In the genomic region with DNA sequence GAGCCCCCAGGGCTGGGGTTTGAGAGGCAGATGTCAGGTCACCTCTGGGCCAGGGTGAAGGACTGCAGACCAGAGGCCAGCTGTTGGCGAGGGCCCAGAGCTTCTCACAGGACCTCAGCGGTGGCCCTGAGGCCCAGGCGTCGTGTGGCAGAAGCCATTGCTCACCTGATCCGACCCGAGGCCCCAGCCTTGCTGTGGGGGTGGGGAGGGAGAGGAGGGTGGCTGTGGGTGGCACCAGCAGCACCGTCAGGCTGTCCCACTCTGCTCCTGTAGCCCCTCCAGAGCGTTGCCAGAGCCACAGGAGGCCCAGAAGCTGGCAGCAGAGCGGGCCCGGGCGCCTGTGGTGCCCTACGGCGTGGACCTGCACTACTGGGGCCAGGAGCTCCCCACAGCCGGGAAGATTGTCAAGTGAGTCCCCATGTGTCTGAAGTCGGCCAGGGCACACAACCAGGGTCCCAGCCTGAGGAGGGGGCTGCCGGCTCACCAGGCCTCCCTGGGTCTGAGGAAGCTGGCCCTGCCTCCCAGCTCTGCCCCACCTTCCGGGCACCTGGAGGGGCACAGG, we compare ENCODE assay signal across 20 cellular contexts. TPM values are rescaled to one million over a fixed set of nuclear protein-coding genes. Genes with fewer than 3 reads are reported as not detected.
"Had no signal": no experiment of that assay in that cellular context is flagged by ENCODE, and none has a peak within 500 bp of the region (broad histone marks: within the 10 kb centered on the region; RNA-seq: fewer than 3 reads in every experiment).

No MANE protein-coding gene starts in this region.

- H3K4me1 ChIP-seq: esophagus muscularis mucosa, psoas muscle, thyroid gland, uterus had no signal

- H3K4me3 Mint-ChIP-seq: activated CD4-positive, alpha-beta memory T cell treated with anti-CD3 and anti-CD28 coated beads, Interleukin-2, amount 10 ng/mL, durations not matched to agents 7 days and 5 days; activated CD4-positive, alpha-beta T cell treated with anti-CD3 and anti-CD28 coated beads for 36 hours; activated T-cell treated with anti-CD3 and anti-CD28 coated beads, Interleukin-2, amount 50 U/mL, for 24 hours; naive B cell; stimulated activated effector memory CD8-positive, alpha-beta T cell treated with anti-CD3 and anti-CD28 coated beads, Interleukin-12 subunit alpha, Interleukin-12 subunit beta, amount 100 ng/mL, for 72 hours had no signal

- H3K9me3 ChIP-seq: esophagus muscularis mucosa, psoas muscle, thyroid gland, uterus had no signal

- H3K4me1 Mint-ChIP-seq: activated CD4-positive, alpha-beta memory T cell treated with anti-CD3 and anti-CD28 coated beads, Interleukin-2, amount 10 ng/mL, durations not matched to agents 7 days and 5 days; activated CD4-positive, alpha-beta T cell treated with anti-CD3 and anti-CD28 coated beads for 36 hours had no signal

- H3K27ac Mint-ChIP-seq: activated CD4-positive, alpha-beta memory T cell treated with anti-CD3 and anti-CD28 coated beads, Interleukin-2, amount 10 ng/mL, durations not matched to agents 7 days and 5 days; activated CD4-positive, alpha-beta T cell treated with anti-CD3 and anti-CD28 coated beads for 36 hours; activated T-cell treated with anti-CD3 and anti-CD28 coated beads, Interleukin-2, amount 50 U/mL, for 24 hours; naive B cell; stimulated activated effector memory CD8-positive, alpha-beta T cell treated with anti-CD3 and anti-CD28 coated beads, Interleukin-12 subunit alpha, Interleukin-12 subunit beta, amount 100 ng/mL, for 72 hours had no signal

- H3K36me3 ChIP-seq: uterus had no signal

- H3K9me3 Mint-ChIP-seq: activated CD4-positive, alpha-beta memory T cell treated with anti-CD3 and anti-CD28 coated beads, Interleukin-2, amount 10 ng/mL, durations not matched to agents 7 days and 5 days; activated T-cell treated with anti-CD3 and anti-CD28 coated beads, Interleukin-2, amount 50 U/mL, for 24 hours; stimulated activated effector memory CD8-positive, alpha-beta T cell treated with anti-CD3 and anti-CD28 coated beads, Interleukin-12 subunit alpha, Interleukin-12 subunit beta, amount 100 ng/mL, for 72 hours had no signal

- DNase-seq: activated CD4-positive, alpha-beta memory T cell treated with anti-CD3 and anti-CD28 coated beads, Interleukin-2, amount 10 ng/mL, durations not matched to agents 7 days and 5 days; activated CD4-positive, alpha-beta T cell treated with anti-CD3 and anti-CD28 coated beads for 36 hours; activated T-cell treated with anti-CD3 and anti-CD28 coated beads, Interleukin-2, amount 50 U/mL, for 24 hours; central memory CD4-positive, alpha-beta T cell; hippocampal formation; kidney glomerular epithelial cell; mammary epithelial cell; naive B cell; stimulated activated CD4-positive, alpha-beta T cell treated with anti-CD3 and anti-CD28 coated beads, Interleukin-12 subunit alpha, Interleukin-12 subunit beta, amount 100 ng/mL, for 4 hours; stimulated activated CD4-positive, alpha-beta T cell treated with anti-CD3 and anti-CD28 coated beads, Interleukin-2, amount 100 ng/mL, for 24 hours; thyroid gland; uterus had no signal

- H3K27ac ChIP-seq: coronary artery, esophagus muscularis mucosa, psoas muscle, thyroid gland, uterus, VCaP had no signal

- H3K27me3 ChIP-seq: esophagus muscularis mucosa, thyroid gland, uterus had no signal

- H3K4me3 ChIP-seq: coronary artery, esophagus muscularis mucosa, psoas muscle, thyroid gland, uterus had no signal

- H3K27me3 Mint-ChIP-seq: activated CD4-positive, alpha-beta memory T cell treated with anti-CD3 and anti-CD28 coated beads, Interleukin-2, amount 10 ng/mL, durations not matched to agents 7 days and 5 days; activated CD4-positive, alpha-beta T cell treated with anti-CD3 and anti-CD28 coated beads for 36 hours; activated T-cell treated with anti-CD3 and anti-CD28 coated beads, Interleukin-2, amount 50 U/mL, for 24 hours; naive B cell had no signal

- ATAC-seq: activated CD4-positive, alpha-beta T cell treated with anti-CD3 and anti-CD28 coated beads for 36 hours; psoas muscle; stimulated activated effector memory CD8-positive, alpha-beta T cell treated with anti-CD3 and anti-CD28 coated beads, Interleukin-12 subunit alpha, Interleukin-12 subunit beta, amount 100 ng/mL, for 72 hours had no signal

RNA-seq across cellular contexts. Expression of a gene that starts 30.4 kb away (rescaled TPM):
- total RNA-seq: activated CD4-positive, alpha-beta memory T cell treated with anti-CD3 and anti-CD28 coated beads, Interleukin-2, amount 10 ng/mL, durations not matched to agents 7 days and 5 days; activated CD4-positive, alpha-beta T cell treated with anti-CD3 and anti-CD28 coated beads for 36 hours; esophagus muscularis mucosa; glomerular endothelial cell; mammary epithelial cell; mononuclear cell; psoas muscle; T-helper 1 cell treated with Interleukin-12 subunit alpha and Interleukin-12 subunit beta and Interleukin-4 antibody, amounts not matched to agents 30 ng/mL and 1 ng/mL, for 36 hours; thyroid gland; uterus had no signal
- polyA plus RNA-seq: mammary epithelial cell, psoas muscle had no signal
